In genomic region chr11:33021937-33022336, GRCh38 we compare ENCODE assay signal across 23 cellular contexts. TPM values are rescaled to one million over a fixed set of nuclear protein-coding genes. Genes with fewer than 3 reads are reported as not detected.
DNase-seq lines count a peak whose midpoint lies in the region; ATAC-seq and TF ChIP-seq lines count a peak whose summit lies in the region.
"Had no signal": no experiment of that assay in that cellular context is flagged by ENCODE, and none has a peak within 500 bp of the region (broad histone marks: within the 10 kb centered on the region; RNA-seq: fewer than 3 reads in every experiment).

No MANE protein-coding gene starts in this region.

- no peak for DNase-seq in activated T-cell treated with anti-CD3 and anti-CD28 coated beads, Interleukin-2, amount 50 U/mL, for 72 hours
- no peak for DNase-seq in activated T-cell treated with anti-CD3 and anti-CD28 coated beads for 4 hours
- peak; percentile 65 for DNase-seq in NCI-H524 treated with DMSO at 0.1 percent for 48 hours (lab: John Stamatoyannopoulos, UW)
- DNase-seq in smooth muscle cell (lab: John Stamatoyannopoulos, UW; ENCODE audit: unreplicated experiment), result no peak
- no peak for DNase-seq in right lobe of liver
- no peak for DNase-seq in hepatic stellate cell (ENCODE audit: low spot score)
- no peak for DNase-seq in T-helper 9 cell
- DNase-seq: activated B cell treated with CpG ODN at 0.5 μM for 24 hours; activated CD8-positive, alpha-beta memory T cell treated with anti-CD3 and anti-CD28 coated beads for 24 hours; activated naive CD4-positive, alpha-beta T cell treated with anti-CD3 and anti-CD28 coated beads, Interleukin-2, amount 50 U/mL, for 16 hours; activated T-cell treated with anti-CD3 and anti-CD28 coated beads, Interleukin-2, amount 50 U/mL, for 4 hours; head of caudate nucleus; left lung; natural killer cell; NCI-H1092 treated with DMSO at 0.1 percent for 48 hours; NCI-H2029 treated with DMSO at 0.1 percent for 48 hours; ovary; right cardiac atrium; stimulated activated CD4-positive, alpha-beta T cell treated with anti-CD3 and anti-CD28 coated beads, Interleukin-15, amount 100 ng/mL, for 24 hours had no signal

- peaks cover 11% of the 10 kb centered on the region for H3F3A ChIP-seq in smooth muscle cell (ENCODE audit: low read depth)

- no peak overlapping the region for H3K4me3 ChIP-seq in smooth muscle cell
- H3K4me3 ChIP-seq in right lobe of liver, result no peak overlapping the region
- H3K4me3 ChIP-seq: BLaER1 treated with 17β-estradiol and CSF1 and Interleukin-3, amounts not matched to agents 10 nM and 100 nM; left lung; ovary had no signal

- no peaks in the 10 kb centered on the region for H3K36me3 Mint-ChIP-seq in activated T-cell treated with anti-CD3 and anti-CD28 coated beads, Interleukin-2, amount 50 U/mL, for 72 hours (ENCODE audit: insufficient read depth in 2 of 2)
- H3K36me3 Mint-ChIP-seq: natural killer cell, type B pancreatic cell had no signal

- H3K9me3 ChIP-seq in smooth muscle cell (replicated peaks; ENCODE audit: low read depth) (no peaks in the 10 kb centered on the region), right lobe of liver (no peaks in the 10 kb centered on the region)
- H3K9me3 ChIP-seq: BLaER1 treated with 17β-estradiol and CSF1 and Interleukin-3, amounts not matched to agents 10 nM and 100 nM; left lung; ovary had no signal

- intact Hi-C loops in right lobe of liver (cut with DNase I), result no loop called here

- H3K27me3 Mint-ChIP-seq in activated T-cell treated with anti-CD3 and anti-CD28 coated beads, Interleukin-2, amount 50 U/mL, for 72 hours (ENCODE audit: low read depth), result peaks cover 31% of the 10 kb centered on the region

- WGBS in smooth muscle cell (ENCODE audit: low lambda C conversion rate), result 15% methylated on average over 1 of the region's 1 CpG
- 77% methylated on average over 1 of the region's 1 CpG for WGBS in right lobe of liver (ENCODE audit: insufficient coverage, low coverage, low lambda C conversion rate, missing lambda C conversion rate)

- H3K9me3 Mint-ChIP-seq in activated T-cell treated with anti-CD3 and anti-CD28 coated beads, Interleukin-2, amount 50 U/mL, for 72 hours, result no peaks in the 10 kb centered on the region
- H3K9me3 Mint-ChIP-seq: activated B cell treated with CpG ODN at 0.5 μM for 24 hours; activated T-cell treated with anti-CD3 and anti-CD28 coated beads, Interleukin-2, amount 50 U/mL, for 4 hours; central memory CD8-positive, alpha-beta T cell; natural killer cell; type B pancreatic cell had no signal

- no peak for ATAC-seq in activated T-cell treated with anti-CD3 and anti-CD28 coated beads, Interleukin-2, amount 50 U/mL, for 72 hours (replicated peaks in 1 of 2)
- ATAC-seq in GM18907 (IDR thresholded peaks at IDR 0.05; ENCODE audit: unreplicated experiment) (peak; percentile 65), right lobe of liver (no peak)
- ATAC-seq: left lung, natural killer cell, right cardiac atrium had no signal

- H3K36me3 ChIP-seq in smooth muscle cell (ENCODE audit: low read depth) (no peaks in the 10 kb centered on the region), right lobe of liver (peaks cover 0 to 10% (median 3%) of the 10 kb centered on the region in 4 donors)
- H3K36me3 ChIP-seq: BLaER1 treated with 17β-estradiol and CSF1 and Interleukin-3, amounts not matched to agents 10 nM and 100 nM; left lung; ovary had no signal

- peak overlapping the region; percentile 31 for H3K27ac Mint-ChIP-seq in activated T-cell treated with anti-CD3 and anti-CD28 coated beads, Interleukin-2, amount 50 U/mL, for 72 hours
- H3K27ac Mint-ChIP-seq: activated B cell treated with CpG ODN at 0.5 μM for 24 hours, natural killer cell, type B pancreatic cell had no signal

- H3K27me3 ChIP-seq in smooth muscle cell (ENCODE audit: low read depth), result no peaks in the 10 kb centered on the region
- H3K27me3 ChIP-seq in right lobe of liver, result no peaks in the 10 kb centered on the region
- H3K27me3 ChIP-seq: ovary had no signal

- no peak overlapping the region for H2AFZ ChIP-seq in smooth muscle cell (ENCODE audit: low read depth)

- peak overlapping the region; percentile 65 for H3K4me2 ChIP-seq in smooth muscle cell
- H3K4me2 ChIP-seq: BLaER1 treated with 17β-estradiol and CSF1 and Interleukin-3, amounts not matched to agents 10 nM and 100 nM had no signal

- no peak overlapping the region for H3K4me3 Mint-ChIP-seq in activated T-cell treated with anti-CD3 and anti-CD28 coated beads, Interleukin-2, amount 50 U/mL, for 72 hours
- H3K4me3 Mint-ChIP-seq: activated B cell treated with CpG ODN at 0.5 μM for 24 hours; activated T-cell treated with anti-CD3 and anti-CD28 coated beads, Interleukin-2, amount 50 U/mL, for 4 hours; central memory CD8-positive, alpha-beta T cell; natural killer cell; type B pancreatic cell had no signal

- no peaks in the 10 kb centered on the region for H3K79me2 ChIP-seq in smooth muscle cell (ENCODE audit: low read depth)

- H3K27ac ChIP-seq in smooth muscle cell (ENCODE audit: low read depth) (no peak overlapping the region), right lobe of liver (peak overlapping the region in 1 of 3 donors; percentile 27)
- H3K27ac ChIP-seq: BLaER1 treated with 17β-estradiol and CSF1 and Interleukin-3, amounts not matched to agents 10 nM and 100 nM; left lung; ovary had no signal

- no peak for TF ChIP-seq POLR2A in right lobe of liver (IDR thresholded peaks at IDR 0.05)

- H4K20me1 ChIP-seq in smooth muscle cell (ENCODE audit: low read depth), result peaks cover 6% of the 10 kb centered on the region
- H4K20me1 ChIP-seq: BLaER1 treated with 17β-estradiol and CSF1 and Interleukin-3, amounts not matched to agents 10 nM and 100 nM had no signal

- H3K4me1 ChIP-seq in smooth muscle cell (ENCODE audit: low read depth) (no peaks in the 10 kb centered on the region), right lobe of liver (peaks cover 0 to 33% (median 11%) of the 10 kb centered on the region in 4 donors)

- H3K4me1 Mint-ChIP-seq in activated T-cell treated with anti-CD3 and anti-CD28 coated beads, Interleukin-2, amount 50 U/mL, for 72 hours (ENCODE audit: low read depth), result peaks cover 20% of the 10 kb centered on the region
- H3K4me1 Mint-ChIP-seq: activated B cell treated with CpG ODN at 0.5 μM for 24 hours; central memory CD8-positive, alpha-beta T cell; natural killer cell had no signal

- H3K9ac ChIP-seq in smooth muscle cell (ENCODE audit: low read depth), result no peak overlapping the region
- H3K9ac ChIP-seq: BLaER1 treated with 17β-estradiol and CSF1 and Interleukin-3, amounts not matched to agents 10 nM and 100 nM had no signal

- TF ChIP-seq CTCF in smooth muscle cell (IDR thresholded peaks at IDR 0.05; ENCODE audit: borderline replicate concordance, insufficient read depth, poor library complexity, severe bottlenecking) (no peak), right lobe of liver (IDR thresholded peaks at IDR 0.05) (no peak)

RNA-seq across cellular contexts. Expression of gene DEPDC7, which starts 6.3 kb away (rescaled TPM):
- 1 to 10 TPM; 1.2 to 2.4 TPM for total RNA-seq in activated T-cell treated with anti-CD3 and anti-CD28 coated beads, Interleukin-2, amount 50 U/mL, for 72 hours
- 20.3 and 22.8 TPM in 2 replicates for total RNA-seq in smooth muscle cell
- polyA plus RNA-seq in smooth muscle cell, result 8.1 and 12.5 TPM in 2 replicates
- total RNA-seq in right lobe of liver, result 10 to 100 TPM; 18.4 to 39.3 (median 30.8) TPM
- total RNA-seq: activated B cell treated with CpG ODN at 0.5 μM for 24 hours had no signal

RNA-seq across cellular contexts. Expression of gene TCP11L1, which starts 17.4 kb away (rescaled TPM):
- 10 to 100 TPM; 12.0 to 15.7 TPM for total RNA-seq in activated T-cell treated with anti-CD3 and anti-CD28 coated beads, Interleukin-2, amount 50 U/mL, for 72 hours
- total RNA-seq in smooth muscle cell, result 25.4 and 27.7 TPM in 2 replicates
- polyA plus RNA-seq in smooth muscle cell, result 7.4 and 18.1 TPM in 2 replicates
- 10 to 100 TPM in 2 of 6 experiments, 1 to 10 TPM in 4; 3.3 to 13.6 (median 6.6) TPM for total RNA-seq in right lobe of liver
